24 cellular contexts compared by ENCODE assay signal in genomic region chr1:9984253-9984652, GRCh38. TPM values are rescaled to one million over a fixed set of nuclear protein-coding genes. Genes with fewer than 3 reads are reported as not detected.
A peak's percentile ranks its signal among the peaks of the same experiment; 100 is the strongest.
DNase-seq lines count a peak whose midpoint lies in the region; ATAC-seq and TF ChIP-seq lines count a peak whose summit lies in the region.
"Had no signal": no experiment of that assay in that cellular context is flagged by ENCODE, and none has a peak within 500 bp of the region (broad histone marks: within the 10 kb centered on the region; RNA-seq: fewer than 3 reads in every experiment).

No MANE protein-coding gene starts in this region.

- DNase-seq in left ventricle myocardium inferior (no peak), left ventricle myocardium superior (no peak), globus pallidus (ENCODE audit: low spot score) (peak; percentile 65), pons (ENCODE audit: low spot score) (peak; percentile 82), EL (no peak), glutamatergic neuron (no peak)
- no peak for DNase-seq in stimulated activated CD4-positive, alpha-beta T cell treated with anti-CD3 and anti-CD28 coated beads, Interleukin-1b, Interleukin-23, amount 100 ng/mL, for 48 hours
- DNase-seq: CD4-positive, alpha-beta T cell; H9; KBM-7; MG63; NCI-H1105 treated with DMSO at 0.1 percent for 48 hours; NCI-H2029; NCI-H446 treated with DMSO at 0.1 percent for 48 hours; NCI-H526; NCI-H82; PC-9; SHP77 had no signal

- H3K4me1 Mint-ChIP-seq in glutamatergic neuron (ENCODE audit: low read depth, unreplicated experiment): no peaks in the 10 kb centered on the region
- H3K4me1 Mint-ChIP-seq: GM23338, H9 had no signal

- H3K9me3 ChIP-seq in left ventricle myocardium inferior (replicated peaks): no peaks in the 10 kb centered on the region
- H3K9me3 ChIP-seq: BLaER1 treated with 17β-estradiol and CSF1 and Interleukin-3, amounts not matched to agents 10 nM and 100 nM; MG63 had no signal

- H3K4me1 ChIP-seq in left ventricle myocardium inferior: peaks cover 10% of the 10 kb centered on the region

- H3K36me3 Mint-ChIP-seq in glutamatergic neuron (ENCODE audit: unreplicated experiment): no peaks in the 10 kb centered on the region

- H3K27ac ChIP-seq in left ventricle myocardium inferior (replicated peaks): peak overlapping the region; percentile 75
- peak overlapping the region; percentile 91 for H3K27ac ChIP-seq in temporal lobe (ENCODE audit: low read depth, low read length)
- H3K27ac ChIP-seq: BLaER1 treated with 17β-estradiol and CSF1 and Interleukin-3, amounts not matched to agents 10 nM and 100 nM; PC-9 had no signal

- no peak overlapping the region for H3K4me3 ChIP-seq in left ventricle myocardium inferior
- H3K4me3 ChIP-seq: BLaER1 treated with 17β-estradiol and CSF1 and Interleukin-3, amounts not matched to agents 10 nM and 100 nM; GM23338; MG63; PC-9 had no signal

- ATAC-seq in left ventricle myocardium superior: no peak
- ATAC-seq: GM23338 had no signal

- H3K36me3 ChIP-seq in left ventricle myocardium inferior: peaks cover 50% of the 10 kb centered on the region
- H3K36me3 ChIP-seq: MG63 had no signal

- H3K4me3 Mint-ChIP-seq in glutamatergic neuron (ENCODE audit: unreplicated experiment): no peak overlapping the region
- H3K4me3 Mint-ChIP-seq: CD4-positive, alpha-beta T cell; GM23338; H9 had no signal

- no peak overlapping the region for H3K27ac Mint-ChIP-seq in glutamatergic neuron (ENCODE audit: unreplicated experiment)
- H3K27ac Mint-ChIP-seq: CD4-positive, alpha-beta T cell; GM23338; H9 had no signal

- intact Hi-C loops in left ventricle myocardium inferior (cut with micrococcal nuclease): no loop called here
- intact Hi-C loops in left ventricle myocardium superior (cut with micrococcal nuclease): no loop called here

- no peaks in the 10 kb centered on the region for H3K27me3 Mint-ChIP-seq in glutamatergic neuron (ENCODE audit: unreplicated experiment)
- H3K27me3 Mint-ChIP-seq: CD4-positive, alpha-beta T cell had no signal

- H3K9me3 Mint-ChIP-seq in glutamatergic neuron (ENCODE audit: unreplicated experiment): no peaks in the 10 kb centered on the region
- H3K9me3 Mint-ChIP-seq: CD4-positive, alpha-beta T cell; GM23338; H9 had no signal

- H3K27me3 ChIP-seq in left ventricle myocardium inferior (ENCODE audit: low read depth): no peaks in the 10 kb centered on the region
- H3K27me3 ChIP-seq: BLaER1 treated with 17β-estradiol and CSF1 and Interleukin-3, amounts not matched to agents 10 nM and 100 nM; MG63 had no signal

- no peak for TF ChIP-seq CTCF in left ventricle myocardium inferior (IDR thresholded peaks at IDR 0.05; ENCODE audit: borderline replicate concordance)
- no peak for TF ChIP-seq CTCF in glutamatergic neuron (IDR thresholded peaks at IDR 0.05; ENCODE audit: partially characterized antibody, unreplicated experiment)

RNA-seq across cellular contexts. Expression of gene RBP7, which starts 12.8 kb away (rescaled TPM):
- total RNA-seq in left ventricle myocardium inferior (23.1 TPM), left ventricle myocardium superior (31.9 TPM), temporal lobe (not detected), glutamatergic neuron (ENCODE audit: unreplicated experiment) (not detected)
- total RNA-seq: HT1080, RPMI7951, SK-MEL-5 had no signal

RNA-seq across cellular contexts. Expression of gene NMNAT1, which starts 41.0 kb away (rescaled TPM):
- total RNA-seq in left ventricle myocardium inferior (22.2 TPM), left ventricle myocardium superior (20.8 TPM), temporal lobe (3.4 TPM), glutamatergic neuron (ENCODE audit: unreplicated experiment) (7.0 TPM)

RNA-seq across cellular contexts. Expression of gene LZIC, which starts 41.1 kb away (rescaled TPM):
- total RNA-seq in left ventricle myocardium inferior (36.3 TPM), left ventricle myocardium superior (38.5 TPM), temporal lobe (56.1 TPM), glutamatergic neuron (ENCODE audit: unreplicated experiment) (34.3 TPM)

RNA-seq across cellular contexts. Expression of gene UBE4B, which starts 48.5 kb away (rescaled TPM):
- total RNA-seq in left ventricle myocardium inferior: 80.3 TPM
- total RNA-seq in left ventricle myocardium superior: 78.4 TPM
- total RNA-seq in temporal lobe: 33.2 TPM
- 94.1 TPM for total RNA-seq in glutamatergic neuron (ENCODE audit: unreplicated experiment)

Comparison
In these comparisons a context has a peak if more than half of its experiments do, and no peak if none do; other contexts are left out.
1. DNase-seq: peak in globus pallidus (single experiment) and pons (single experiment); none in left ventricle myocardium inferior (single experiment), left ventricle myocardium superior (single experiment), EL (single experiment), glutamatergic neuron (single experiment) and stimulated activated CD4-positive, alpha-beta T cell treated with anti-CD3 and anti-CD28 coated beads, Interleukin-1b, Interleukin-23, amount 100 ng/mL, for 48 hours (single experiment).
2. RNA of gene RBP7, which starts 12.8 kb away (total RNA-seq): 31.9 TPM in left ventricle myocardium superior (single experiment) and 23.1 TPM in left ventricle myocardium inferior (single experiment); not detected in glutamatergic neuron (single experiment) and not detected in temporal lobe (single experiment); every median in the first group is over 10 times any median in the second.